ENCODE assay signal across 16 cellular contexts in genomic region chr6:132153221-132153896, GRCh38.
DNase-seq lines count a peak whose midpoint lies in the region; ATAC-seq and TF ChIP-seq lines count a peak whose summit lies in the region.
"Had no signal": no experiment of that assay in that cellular context is flagged by ENCODE, and none has a peak within 500 bp of the region (broad histone marks: within the 10 kb centered on the region; RNA-seq: fewer than 3 reads in every experiment).

No MANE protein-coding gene starts in this region.

- DNase-seq in HFF-Myc (ENCODE audit: extremely low read depth, low read depth) = peak; percentile 88
- DNase-seq in astrocyte of the spinal cord (ENCODE audit: low read depth, low spot score) = peak; percentile 81
- peak; percentile 81 for DNase-seq in myocyte (ENCODE audit: low read depth)
- DNase-seq in NCI-H748 (lab: John Stamatoyannopoulos, UW; ENCODE audit: unreplicated experiment) = no peak
- DNase-seq in BE2C = no peak
- DNase-seq in mesenteric fat pad (ENCODE audit: low spot score) = no peak
- DNase-seq in left lung = no peak
- DNase-seq: activated CD4-positive, alpha-beta T cell treated with anti-CD3 and anti-CD28 coated beads, Interleukin-2, amount 10 ng/mL, durations not matched to agents 7 days and 5 days; DMS153; NCI-H1436; RPMI8226; stimulated activated CD4-positive, alpha-beta T cell treated with anti-CD3 and anti-CD28 coated beads, Interleukin-12 subunit alpha, Interleukin-12 subunit beta, amount 100 ng/mL, for 4 hours had no signal

- TF ChIP-seq CTCF in HFF-Myc (IDR thresholded peaks at IDR 0.05; ENCODE audit: low read depth, low read length, missing control alignments) (no peak), astrocyte of the spinal cord (IDR thresholded peaks at IDR 0.05; ENCODE audit: low read depth, low read length) (no peak), BE2C (IDR thresholded peaks at IDR 0.05; ENCODE audit: low read depth, low read length) (no peak), left lung (IDR thresholded peaks at IDR 0.05) (no peak)

- in situ Hi-C loops in astrocyte of the spinal cord (cut with HindIII; ENCODE audit: low sequenced_read_pairs) = no loop called here

- H3K27ac ChIP-seq in ACC112 (ENCODE audit: low read depth, low read length) (peak overlapping the region; percentile 39), left lung (no peak overlapping the region)
- H3K27ac ChIP-seq: cardiac muscle cell, suprapubic skin had no signal

- intact Hi-C loops in left lung (cut with DNase I) = no loop called here

- no peaks in the 10 kb centered on the region for H3K36me3 ChIP-seq in ACC112 (ENCODE audit: insufficient read depth, low read length)
- H3K36me3 ChIP-seq in BE2C = no peaks in the 10 kb centered on the region
- no peaks in the 10 kb centered on the region for H3K36me3 ChIP-seq in left lung
- H3K36me3 ChIP-seq: cardiac muscle cell, suprapubic skin had no signal

- no peaks in the 10 kb centered on the region for H3K79me2 ChIP-seq in ACC112 (ENCODE audit: control insufficient read depth, insufficient read depth, low read length, unreplicated experiment)

- ATAC-seq in left lung = no peak
- ATAC-seq: natural killer cell treated with Interleukin-12 subunit alpha and Interleukin-12 subunit beta and Interleukin-15 and Interleukin-18, amount 100 ng/mL, for 72 hours had no signal

- H3K27me3 ChIP-seq in ACC112 (ENCODE audit: insufficient read depth, low read length) = no peaks in the 10 kb centered on the region
- H3K27me3 ChIP-seq in BE2C = no peaks in the 10 kb centered on the region
- H3K27me3 ChIP-seq in left lung = no peaks in the 10 kb centered on the region
- H3K27me3 ChIP-seq: cardiac muscle cell, suprapubic skin had no signal

- H2AFZ ChIP-seq in ACC112 (ENCODE audit: low read length, unreplicated experiment) = peak overlapping the region; percentile 96

- H3K4me3 ChIP-seq in ACC112 (ENCODE audit: low read depth, low read length) = peak overlapping the region; percentile 58
- H3K4me3 ChIP-seq in HFF-Myc (replicated peaks; ENCODE audit: low read depth, low read length) = no peak overlapping the region
- H3K4me3 ChIP-seq in astrocyte of the spinal cord (ENCODE audit: low read depth, low read length) = no peak overlapping the region
- no peak overlapping the region for H3K4me3 ChIP-seq in BE2C (ENCODE audit: low read depth, low read length)
- H3K4me3 ChIP-seq in left lung = no peak overlapping the region
- H3K4me3 ChIP-seq: cardiac muscle cell, suprapubic skin had no signal

- H3K9me3 ChIP-seq in BE2C (no peaks in the 10 kb centered on the region), left lung (no peaks in the 10 kb centered on the region)
- H3K9me3 ChIP-seq: suprapubic skin had no signal

- H3K4me1 ChIP-seq in ACC112 (ENCODE audit: control insufficient read depth, insufficient read depth, low read length, unreplicated experiment) = peaks cover 11% of the 10 kb centered on the region
- H3K4me1 ChIP-seq in BE2C = no peaks in the 10 kb centered on the region
- H3K4me1 ChIP-seq in left lung = no peaks in the 10 kb centered on the region
- H3K4me1 ChIP-seq: suprapubic skin had no signal

Comparison
In these comparisons a context has a peak if more than half of its experiments do, and no peak if none do; other contexts are left out.
1. DNase-seq: peak in HFF-Myc (single experiment), astrocyte of the spinal cord (single experiment) and myocyte (single experiment); none in NCI-H748 (single experiment), BE2C (single experiment), mesenteric fat pad (single experiment) and left lung (0 of 2).